Comparison of ENCODE assay signal across 1 cellular context in genomic region chr9:136448655-136449054, GRCh38.
TF ChIP-seq lines count a peak whose summit lies in the region.

No MANE protein-coding gene starts in this region.

TF ChIP-seq in HEK293, 187 proteins besides CTCF, POLR2A, EP300 and RAD21 (continued from another document):
- TF ChIP-seq, protein P1, sequence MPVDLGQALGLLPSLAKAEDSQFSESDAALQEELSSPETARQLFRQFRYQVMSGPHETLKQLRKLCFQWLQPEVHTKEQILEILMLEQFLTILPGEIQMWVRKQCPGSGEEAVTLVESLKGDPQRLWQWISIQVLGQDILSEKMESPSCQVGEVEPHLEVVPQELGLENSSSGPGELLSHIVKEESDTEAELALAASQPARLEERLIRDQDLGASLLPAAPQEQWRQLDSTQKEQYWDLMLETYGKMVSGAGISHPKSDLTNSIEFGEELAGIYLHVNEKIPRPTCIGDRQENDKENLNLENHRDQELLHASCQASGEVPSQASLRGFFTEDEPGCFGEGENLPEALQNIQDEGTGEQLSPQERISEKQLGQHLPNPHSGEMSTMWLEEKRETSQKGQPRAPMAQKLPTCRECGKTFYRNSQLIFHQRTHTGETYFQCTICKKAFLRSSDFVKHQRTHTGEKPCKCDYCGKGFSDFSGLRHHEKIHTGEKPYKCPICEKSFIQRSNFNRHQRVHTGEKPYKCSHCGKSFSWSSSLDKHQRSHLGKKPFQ (tag by site-specific recombination; IDR thresholded peaks at IDR 0.05), result no peak
- TF ChIP-seq ZNF768 (tag by site-specific recombination; IDR thresholded peaks at IDR 0.05), result no peak
- TF ChIP-seq ZBTB11 (tag by site-specific recombination; conservative IDR thresholded peaks at IDR 0.05; ENCODE audit: low read depth), result peak; percentile 71
- no peak for TF ChIP-seq GLIS1 (tag by site-specific recombination; IDR thresholded peaks at IDR 0.05)
